Comparison of ENCODE assay signal across 21 cellular contexts in genomic region chr4:85937507-85937906, GRCh38.
A peak's percentile ranks its signal among the peaks of the same experiment; 100 is the strongest.
DNase-seq lines count a peak whose midpoint lies in the region; ATAC-seq, FAIRE-seq and TF ChIP-seq lines count a peak whose summit lies in the region.
"Had no signal": no experiment of that assay in that cellular context is flagged by ENCODE, and none has a peak within 500 bp of the region (broad histone marks: within the 10 kb centered on the region; RNA-seq: fewer than 3 reads in every experiment).

No MANE protein-coding gene starts in this region.

- no peak for TF ChIP-seq EP300 in transverse colon (IDR thresholded peaks at IDR 0.05; ENCODE audit: low read depth)

- H3K4me2 ChIP-seq in PC-9, result no peak overlapping the region

- no TSS peak for BruUV-seq in PC-9 (replicated peaks; lab: Mats Ljungman, UMichigan)

- H3K4me3 ChIP-seq in kidney (ENCODE audit: low read length in 2 of 2), result peak overlapping the region; percentile 1 to 23
- no peak overlapping the region for H3K4me3 ChIP-seq in mucosa of rectum (ENCODE audit: low read length in 2 of 2)
- H3K4me3 ChIP-seq in transverse colon, result no peak overlapping the region
- no peak overlapping the region for H3K4me3 ChIP-seq in PC-9
- H3K4me3 ChIP-seq: GM23248, HAP-1 had no signal

- H3K36me3 ChIP-seq in kidney (ENCODE audit: control insufficient read depth in 1 of 2, insufficient read depth in 2 of 2, low read length in 2 of 2), result peaks cover 0 to 4% of the 10 kb centered on the region in 2 donors
- H3K36me3 ChIP-seq in mucosa of rectum (ENCODE audit: control insufficient read depth in 2 of 2, insufficient read depth in 2 of 2, low read length in 2 of 2), result no peaks in the 10 kb centered on the region
- no peaks in the 10 kb centered on the region for H3K36me3 ChIP-seq in transverse colon
- H3K36me3 ChIP-seq in PC-9 (ENCODE audit: low read depth), result no peaks in the 10 kb centered on the region
- H3K36me3 ChIP-seq: HAP-1 had no signal

- H2AFZ ChIP-seq in PC-9, result no peak overlapping the region
- H2AFZ ChIP-seq: GM23248 had no signal

- no peaks in the 10 kb centered on the region for H3K27me3 ChIP-seq in mucosa of rectum (ENCODE audit: control insufficient read depth in 2 of 2, insufficient read depth in 2 of 2, low read length in 2 of 2)
- H3K27me3 ChIP-seq in transverse colon, result no peaks in the 10 kb centered on the region
- H3K27me3 ChIP-seq in PC-9 (ENCODE audit: insufficient read depth, low read depth), result no peaks in the 10 kb centered on the region

- in situ Hi-C loops in transverse colon (cut with MboI; ENCODE audit: low pct_ligation_motif_present in 1 of 4, low pct_unique_long_range_greater_than_20kb in 1 of 4, low sequenced_read_pairs in 3 of 4), result no loop called here

- H3K4me1 ChIP-seq in kidney (ENCODE audit: control insufficient read depth in 1 of 2, insufficient read depth in 1 of 2, low read depth in 1 of 2, low read length in 2 of 2) (peaks cover 13 to 16% of the 10 kb centered on the region in 2 donors), mucosa of rectum (ENCODE audit: control insufficient read depth in 2 of 2, insufficient read depth in 2 of 2, low read length in 2 of 2) (peaks cover 2 to 8% of the 10 kb centered on the region in 2 donors), transverse colon (peaks cover 0 to 19% (median 11%) of the 10 kb centered on the region in 4 donors), PC-9 (replicated peaks; ENCODE audit: insufficient read depth) (no peaks in the 10 kb centered on the region)

- H3K9me3 ChIP-seq in kidney (ENCODE audit: control insufficient read depth in 1 of 2, low read length in 2 of 2) (no peaks in the 10 kb centered on the region), mucosa of rectum (ENCODE audit: control insufficient read depth in 2 of 2, low read length in 2 of 2) (no peaks in the 10 kb centered on the region), transverse colon (no peaks in the 10 kb centered on the region), PC-9 (ENCODE audit: insufficient read depth, low read depth) (no peaks in the 10 kb centered on the region)
- H3K9me3 ChIP-seq: HAP-1 had no signal

- no peaks in the 10 kb centered on the region for H3F3A ChIP-seq in PC-9 (ENCODE audit: insufficient read depth, low read depth)

- CTCF ChIA-PET in PC-9 (lab: Charles Lee), result no interaction called here

- no peaks in the 10 kb centered on the region for H3K9me2 ChIP-seq in PC-9 (ENCODE audit: insufficient read depth)

- H3K27ac ChIP-seq in kidney (ENCODE audit: low read depth in 2 of 2, low read length in 2 of 2), result peak overlapping the region in 1 of 2 donors; percentile 40
- H3K27ac ChIP-seq in mucosa of rectum (ENCODE audit: low read depth in 2 of 2, low read length in 2 of 2), result peak overlapping the region; percentile 12 to 43
- H3K27ac ChIP-seq in transverse colon, result peak overlapping the region; percentile 11 to 38 (median 30)
- no peak overlapping the region for H3K27ac ChIP-seq in PC-9
- H3K27ac ChIP-seq: GM23248, HL-60 had no signal

- no peak overlapping the region for H3K9ac ChIP-seq in kidney (ENCODE audit: low read length in 2 of 2)
- H3K9ac ChIP-seq in mucosa of rectum (ENCODE audit: low read depth in 1 of 2, low read length in 2 of 2), result no peak overlapping the region
- H3K9ac ChIP-seq: GM23248 had no signal

- H4K20me1 ChIP-seq in PC-9 (ENCODE audit: insufficient read depth), result no peaks in the 10 kb centered on the region

- no peak for TF ChIP-seq CTCF in kidney (IDR thresholded peaks at IDR 0.05; ENCODE audit: borderline replicate concordance, extremely low read depth, insufficient read depth)
- TF ChIP-seq CTCF in transverse colon (IDR thresholded peaks at IDR 0.05), result no peak
- TF ChIP-seq CTCF in PC-9 (conservative IDR thresholded peaks at IDR 0.05), result no peak

- intact Hi-C loops in kidney (cut with DNase I), result no loop called here
- intact Hi-C loops in transverse colon (cut with DNase I; ENCODE audit: low total_unique reads), result no loop called here
- intact Hi-C loops in PC-9 (cut with micrococcal nuclease; ENCODE audit: unreplicated experiment), result no loop called here

- DNase-seq in HT-29 (ENCODE audit: low spot score) (peak; percentile 31), kidney (no peak), transverse colon (no peak), PC-9 (no peak)
- DNase-seq in activated T-cell treated with anti-CD3 and anti-CD28 coated beads, Interleukin-2, amount 50 U/mL, for 1 hour, result no peak
- DNase-seq: ACHN; C1 segment of cervical spinal cord; CD8-positive, alpha-beta memory T cell; DMS79 treated with DMSO at 0.1 percent for 48 hours; GM23248; Kasumi-1; NCI-H1105; NCI-H2081; NCI-H2171 treated with DMSO at 0.1 percent for 48 hours; NCI-H446; Right ventricle myocardium superior had no signal

- FAIRE-seq in kidney (lab: Jason Lieb, UNC), result no peak
- FAIRE-seq: HTR-8/SVneo had no signal

- ATAC-seq in GM21825 (IDR thresholded peaks at IDR 0.05; ENCODE audit: unreplicated experiment), result no peak

- POLR2A ChIA-PET in PC-9 (lab: Charles Lee; ENCODE audit: unreplicated experiment), result no interaction called here

- H3K79me2 ChIP-seq in PC-9 (ENCODE audit: low read depth), result no peaks in the 10 kb centered on the region

- 27 to 61% methylated on average over 2 of the region's 2 CpGs for WGBS in transverse colon (ENCODE audit: low coverage in 1 of 2), 2 donors

- no peak for TF ChIP-seq POLR2A in transverse colon (IDR thresholded peaks at IDR 0.05)

Comparison
In these comparisons a context has a peak if more than half of its experiments do, and no peak if none do; other contexts are left out.
1. H3K4me3 ChIP-seq: peak in kidney (2 of 2); none in mucosa of rectum (0 of 2), transverse colon (0 of 4) and PC-9 (single experiment).